Comparison of ENCODE assay signal across 3 cellular contexts in genomic region chr20:23151885-23152284, GRCh38.
TF ChIP-seq lines count a peak whose summit lies in the region.

No MANE protein-coding gene starts in this region.

TF ChIP-seq in SK-N-SH, 30 proteins besides CTCF, POLR2A, EP300 and RAD21:
- TF ChIP-seq RFX5 (IDR thresholded peaks at IDR 0.05; ENCODE audit: low read length): no peak
- no peak for TF ChIP-seq MXI1 (IDR thresholded peaks at IDR 0.05; ENCODE audit: low read depth, low read length)
- no peak for TF ChIP-seq FOXJ3 (CRISPR knock-in tag; IDR thresholded peaks at IDR 0.05)
- TF ChIP-seq NFIC (IDR thresholded peaks at IDR 0.05; ENCODE audit: borderline replicate concordance): no peak
- no peak for TF ChIP-seq JUND (IDR thresholded peaks at IDR 0.05)
- TF ChIP-seq FOSL2 (IDR thresholded peaks at IDR 0.05; ENCODE audit: borderline replicate concordance, low read depth): no peak
- TF ChIP-seq, protein P1, sequence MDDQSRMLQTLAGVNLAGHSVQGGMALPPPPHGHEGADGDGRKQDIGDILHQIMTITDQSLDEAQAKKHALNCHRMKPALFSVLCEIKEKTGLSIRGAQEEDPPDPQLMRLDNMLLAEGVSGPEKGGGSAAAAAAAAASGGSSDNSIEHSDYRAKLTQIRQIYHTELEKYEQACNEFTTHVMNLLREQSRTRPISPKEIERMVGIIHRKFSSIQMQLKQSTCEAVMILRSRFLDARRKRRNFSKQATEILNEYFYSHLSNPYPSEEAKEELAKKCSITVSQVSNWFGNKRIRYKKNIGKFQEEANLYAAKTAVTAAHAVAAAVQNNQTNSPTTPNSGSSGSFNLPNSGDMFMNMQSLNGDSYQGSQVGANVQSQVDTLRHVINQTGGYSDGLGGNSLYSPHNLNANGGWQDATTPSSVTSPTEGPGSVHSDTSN (IDR thresholded peaks at IDR 0.05): no peak

TF ChIP-seq in SK-N-SH treated with all-trans-retinoic acid at 6 μM for 48 hours, 23 proteins besides CTCF, POLR2A, EP300 and RAD21:
- TF ChIP-seq ZNF70 (CRISPR knock-in tag; IDR thresholded peaks at IDR 0.05) (no peak), ZFP30 (CRISPR knock-in tag; IDR thresholded peaks at IDR 0.05) (no peak), ZC3H10 (CRISPR knock-in tag; IDR thresholded peaks at IDR 0.05) (no peak), GLIS3 (CRISPR knock-in tag; IDR thresholded peaks at IDR 0.05) (no peak), OSR1 (CRISPR knock-in tag; IDR thresholded peaks at IDR 0.05) (no peak), RARB (CRISPR knock-in tag; IDR thresholded peaks at IDR 0.05) (no peak), ARNTL (CRISPR knock-in tag; IDR thresholded peaks at IDR 0.05; ENCODE audit: borderline replicate concordance, low read depth) (no peak), ZNF8 (CRISPR knock-in tag; IDR thresholded peaks at IDR 0.05) (no peak), ESRRG (CRISPR knock-in tag; IDR thresholded peaks at IDR 0.05) (no peak), POU6F1 (CRISPR knock-in tag; IDR thresholded peaks at IDR 0.05; ENCODE audit: borderline replicate concordance, low read depth) (no peak), ZNF565 (CRISPR knock-in tag; conservative IDR thresholded peaks at IDR 0.05; ENCODE audit: low read depth) (no peak), PPARA (CRISPR knock-in tag; IDR thresholded peaks at IDR 0.05; ENCODE audit: borderline replicate concordance) (no peak)
- TF ChIP-seq, protein P2, sequence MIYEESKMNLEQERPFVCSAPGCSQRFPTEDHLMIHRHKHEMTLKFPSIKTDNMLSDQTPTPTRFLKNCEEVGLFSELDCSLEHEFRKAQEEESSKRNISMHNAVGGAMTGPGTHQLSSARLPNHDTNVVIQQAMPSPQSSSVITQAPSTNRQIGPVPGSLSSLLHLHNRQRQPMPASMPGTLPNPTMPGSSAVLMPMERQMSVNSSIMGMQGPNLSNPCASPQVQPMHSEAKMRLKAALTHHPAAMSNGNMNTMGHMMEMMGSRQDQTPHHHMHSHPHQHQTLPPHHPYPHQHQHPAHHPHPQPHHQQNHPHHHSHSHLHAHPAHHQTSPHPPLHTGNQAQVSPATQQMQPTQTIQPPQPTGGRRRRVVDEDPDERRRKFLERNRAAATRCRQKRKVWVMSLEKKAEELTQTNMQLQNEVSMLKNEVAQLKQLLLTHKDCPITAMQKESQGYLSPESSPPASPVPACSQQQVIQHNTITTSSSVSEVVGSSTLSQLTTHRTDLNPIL (CRISPR knock-in tag; IDR thresholded peaks at IDR 0.05; ENCODE audit: low read depth): no peak
- TF ChIP-seq, protein P3, sequence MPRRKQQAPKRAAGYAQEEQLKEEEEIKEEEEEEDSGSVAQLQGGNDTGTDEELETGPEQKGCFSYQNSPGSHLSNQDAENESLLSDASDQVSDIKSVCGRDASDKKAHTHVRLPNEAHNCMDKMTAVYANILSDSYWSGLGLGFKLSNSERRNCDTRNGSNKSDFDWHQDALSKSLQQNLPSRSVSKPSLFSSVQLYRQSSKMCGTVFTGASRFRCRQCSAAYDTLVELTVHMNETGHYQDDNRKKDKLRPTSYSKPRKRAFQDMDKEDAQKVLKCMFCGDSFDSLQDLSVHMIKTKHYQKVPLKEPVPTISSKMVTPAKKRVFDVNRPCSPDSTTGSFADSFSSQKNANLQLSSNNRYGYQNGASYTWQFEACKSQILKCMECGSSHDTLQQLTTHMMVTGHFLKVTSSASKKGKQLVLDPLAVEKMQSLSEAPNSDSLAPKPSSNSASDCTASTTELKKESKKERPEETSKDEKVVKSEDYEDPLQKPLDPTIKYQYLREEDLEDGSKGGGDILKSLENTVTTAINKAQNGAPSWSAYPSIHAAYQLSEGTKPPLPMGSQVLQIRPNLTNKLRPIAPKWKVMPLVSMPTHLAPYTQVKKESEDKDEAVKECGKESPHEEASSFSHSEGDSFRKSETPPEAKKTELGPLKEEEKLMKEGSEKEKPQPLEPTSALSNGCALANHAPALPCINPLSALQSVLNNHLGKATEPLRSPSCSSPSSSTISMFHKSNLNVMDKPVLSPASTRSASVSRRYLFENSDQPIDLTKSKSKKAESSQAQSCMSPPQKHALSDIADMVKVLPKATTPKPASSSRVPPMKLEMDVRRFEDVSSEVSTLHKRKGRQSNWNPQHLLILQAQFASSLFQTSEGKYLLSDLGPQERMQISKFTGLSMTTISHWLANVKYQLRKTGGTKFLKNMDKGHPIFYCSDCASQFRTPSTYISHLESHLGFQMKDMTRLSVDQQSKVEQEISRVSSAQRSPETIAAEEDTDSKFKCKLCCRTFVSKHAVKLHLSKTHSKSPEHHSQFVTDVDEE (CRISPR knock-in tag; IDR thresholded peaks at IDR 0.05): no peak

TF ChIP-seq in H1, 55 proteins besides CTCF, POLR2A, EP300 and RAD21:
- TF ChIP-seq CREB1 (IDR thresholded peaks at IDR 0.05): no peak
- TF ChIP-seq YY1 (IDR thresholded peaks at IDR 0.05; ENCODE audit: low read depth, low read length): no peak
- TF ChIP-seq PHF8 (conservative IDR thresholded peaks at IDR 0.05; ENCODE audit: low read depth, low read length): no peak
- no peak for TF ChIP-seq ATF2 (IDR thresholded peaks at IDR 0.05; ENCODE audit: low read length)
- TF ChIP-seq E2F6 (IDR thresholded peaks at IDR 0.05): no peak
- TF ChIP-seq EGR1 (IDR thresholded peaks at IDR 0.05; ENCODE audit: borderline replicate concordance, low read depth, low read length): no peak
- TF ChIP-seq BRCA1 (IDR thresholded peaks at IDR 0.05; ENCODE audit: low read depth, low read length): no peak
- no peak for TF ChIP-seq KDM5A (IDR thresholded peaks at IDR 0.05; ENCODE audit: low read length)
- TF ChIP-seq POLR2AphosphoS5 (IDR thresholded peaks at IDR 0.05; ENCODE audit: low read depth, low read length): no peak
- no peak for TF ChIP-seq GTF2F1 (IDR thresholded peaks at IDR 0.05; ENCODE audit: borderline replicate concordance, low read depth, low read length)
- no peak for TF ChIP-seq ASH2L (IDR thresholded peaks at IDR 0.05; ENCODE audit: low read length)
- TF ChIP-seq SIX5 (IDR thresholded peaks at IDR 0.05; ENCODE audit: low read depth, low read length): no peak
- TF ChIP-seq RBBP5 (IDR thresholded peaks at IDR 0.05; ENCODE audit: borderline replicate concordance, low read depth, low read length): no peak
- TF ChIP-seq, protein P4, sequence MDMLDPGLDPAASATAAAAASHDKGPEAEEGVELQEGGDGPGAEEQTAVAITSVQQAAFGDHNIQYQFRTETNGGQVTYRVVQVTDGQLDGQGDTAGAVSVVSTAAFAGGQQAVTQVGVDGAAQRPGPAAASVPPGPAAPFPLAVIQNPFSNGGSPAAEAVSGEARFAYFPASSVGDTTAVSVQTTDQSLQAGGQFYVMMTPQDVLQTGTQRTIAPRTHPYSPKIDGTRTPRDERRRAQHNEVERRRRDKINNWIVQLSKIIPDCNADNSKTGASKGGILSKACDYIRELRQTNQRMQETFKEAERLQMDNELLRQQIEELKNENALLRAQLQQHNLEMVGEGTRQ (IDR thresholded peaks at IDR 0.05; ENCODE audit: low read length): no peak
- no peak for TF ChIP-seq CEBPB (IDR thresholded peaks at IDR 0.05; ENCODE audit: low read depth, low read length)
- TF ChIP-seq CTBP2 (IDR thresholded peaks at IDR 0.05; ENCODE audit: borderline replicate concordance, insufficient read depth, insufficient read length, low read length): no peak
- no peak for TF ChIP-seq CBX5 (IDR thresholded peaks at IDR 0.05; ENCODE audit: low read depth, low read length)
- no peak for TF ChIP-seq BCL11A (IDR thresholded peaks at IDR 0.05; ENCODE audit: low read depth in 2 of 2, low read length in 2 of 2)
- no peak for TF ChIP-seq SP2 (IDR thresholded peaks at IDR 0.05; ENCODE audit: low read length)
